In genomic region chr11:134973801-134974200, GRCh38 we compare ENCODE assay signal across 22 cellular contexts.
"Had no signal": no experiment of that assay in that cellular context is flagged by ENCODE, and none has a peak within 500 bp of the region (broad histone marks: within the 10 kb centered on the region; RNA-seq: fewer than 3 reads in every experiment).

No MANE protein-coding gene starts in this region.

- H3K9me3 Mint-ChIP-seq: dendritic cell treated with granulocyte-macrophage colony-stimulating factor and Interleukin-4, amounts not matched to agents 40 ng/mL and 50 ng/mL, for 4 days; effector memory CD8-positive, alpha-beta T cell; endodermal cell had no signal

- H3K4me3 ChIP-seq: colonic mucosa, coronary artery, dorsolateral prefrontal cortex, esophagus squamous epithelium, gastrocnemius medialis, gastroesophageal sphincter, heart left ventricle, heart right ventricle had no signal

- H3K4me1 Mint-ChIP-seq: endodermal cell had no signal

- DNase-seq: colonic mucosa; cortex of kidney; dermis blood vessel endothelial cell; dorsolateral prefrontal cortex; effector CD4-positive, alpha-beta T cell; effector CD8-positive, alpha-beta T cell; effector memory CD4-positive, alpha-beta T cell; effector memory CD8-positive, alpha-beta T cell; endodermal cell; erythroblast; esophagus squamous epithelium; foreskin fibroblast; foreskin melanocyte; gastrocnemius medialis; glutamatergic neuron; heart left ventricle; heart right ventricle had no signal

- ATAC-seq: effector memory CD8-positive, alpha-beta T cell; esophagus mucosa; gastrocnemius medialis; gastroesophageal sphincter; heart left ventricle; heart right ventricle had no signal

- H3K9me3 ChIP-seq: colonic mucosa, esophagus squamous epithelium, gastrocnemius medialis, gastroesophageal sphincter, heart left ventricle, heart right ventricle had no signal

- H3K4me3 Mint-ChIP-seq: dendritic cell treated with granulocyte-macrophage colony-stimulating factor and Interleukin-4, amounts not matched to agents 40 ng/mL and 50 ng/mL, for 4 days; effector memory CD8-positive, alpha-beta T cell; endodermal cell had no signal

- H3K4me1 ChIP-seq: colonic mucosa, esophagus squamous epithelium, gastrocnemius medialis, gastroesophageal sphincter, heart left ventricle, heart right ventricle had no signal

- H3K27me3 Mint-ChIP-seq: dendritic cell treated with granulocyte-macrophage colony-stimulating factor and Interleukin-4, amounts not matched to agents 40 ng/mL and 50 ng/mL, for 4 days had no signal

- H3K27me3 ChIP-seq: colonic mucosa, esophagus squamous epithelium had no signal

- H3K27ac Mint-ChIP-seq: dendritic cell treated with granulocyte-macrophage colony-stimulating factor and Interleukin-4, amounts not matched to agents 40 ng/mL and 50 ng/mL, for 4 days; effector memory CD8-positive, alpha-beta T cell; endodermal cell had no signal

- H3K36me3 ChIP-seq: colonic mucosa, esophagus squamous epithelium, gastrocnemius medialis, gastroesophageal sphincter, heart left ventricle, heart right ventricle had no signal

- H3K27ac ChIP-seq: colonic mucosa, coronary artery, dorsolateral prefrontal cortex, epithelial cell of prostate, esophagus squamous epithelium, gastrocnemius medialis, gastroesophageal sphincter, heart left ventricle, heart right ventricle had no signal
